In genomic region chr2:136068828-136069227, GRCh38 we compare ENCODE assay signal across 14 cellular contexts. TPM values are rescaled to one million over a fixed set of nuclear protein-coding genes. Genes with fewer than 3 reads are reported as not detected.
DNase-seq lines count a peak whose midpoint lies in the region; ATAC-seq and TF ChIP-seq lines count a peak whose summit lies in the region.
"Had no signal": no experiment of that assay in that cellular context is flagged by ENCODE, and none has a peak within 500 bp of the region (broad histone marks: within the 10 kb centered on the region; RNA-seq: fewer than 3 reads in every experiment).

No MANE protein-coding gene starts in this region.

- no peaks in the 10 kb centered on the region for H3K36me3 Mint-ChIP-seq in stimulated activated naive CD8-positive, alpha-beta T cell treated with anti-CD3 and anti-CD28 coated beads, Interleukin-15, Interleukin-2, amounts not matched to agents 100 ng/mL and 50 ng/mL, for 24 hours (ENCODE audit: low read depth)
- peaks cover 23% of the 10 kb centered on the region for H3K36me3 Mint-ChIP-seq in T-helper 1 cell treated with Interleukin-12 subunit alpha and Interleukin-12 subunit beta and Interleukin-4 antibody, amounts not matched to agents 30 μg/mL and 1 μg/mL, for 36 hours (ENCODE audit: low read depth)
- peaks cover 4% of the 10 kb centered on the region for H3K36me3 Mint-ChIP-seq in brain

- no peak overlapping the region for H3K27ac ChIP-seq in WERI-Rb-1
- H3K27ac ChIP-seq: brain microvascular endothelial cell, coronary artery, heart right ventricle, right lobe of liver, tibial nerve had no signal

- no peaks in the 10 kb centered on the region for H3K9me3 ChIP-seq in WERI-Rb-1 (ENCODE audit: severe bottlenecking)
- H3K9me3 ChIP-seq: right lobe of liver, tibial nerve had no signal

- no peaks in the 10 kb centered on the region for H3K27me3 ChIP-seq in WERI-Rb-1 (ENCODE audit: insufficient read depth, low read depth, severe bottlenecking)
- H3K27me3 ChIP-seq: brain microvascular endothelial cell, heart right ventricle, right lobe of liver, tibial nerve had no signal

- no peaks in the 10 kb centered on the region for H3K36me3 ChIP-seq in WERI-Rb-1
- H3K36me3 ChIP-seq: brain microvascular endothelial cell, heart right ventricle, right lobe of liver, tibial nerve had no signal

- no peaks in the 10 kb centered on the region for H3K27me3 Mint-ChIP-seq in stimulated activated naive CD8-positive, alpha-beta T cell treated with anti-CD3 and anti-CD28 coated beads, Interleukin-15, Interleukin-2, amounts not matched to agents 100 ng/mL and 50 ng/mL, for 24 hours
- H3K27me3 Mint-ChIP-seq in T-helper 1 cell treated with Interleukin-12 subunit alpha and Interleukin-12 subunit beta and Interleukin-4 antibody, amounts not matched to agents 30 μg/mL and 1 μg/mL, for 36 hours (ENCODE audit: low read depth) = no peaks in the 10 kb centered on the region
- H3K27me3 Mint-ChIP-seq in brain = peaks cover 3% of the 10 kb centered on the region
- H3K27me3 Mint-ChIP-seq: stimulated activated memory B cell treated with anti-CD40 and anti-IgM and Interleukin-4, amounts not matched to agents 10 μg/mL and 1 μg/mL and 100 μg/mL, for 72 hours had no signal

- peak overlapping the region; percentile 10 for H3K27ac Mint-ChIP-seq in stimulated activated naive CD8-positive, alpha-beta T cell treated with anti-CD3 and anti-CD28 coated beads, Interleukin-15, Interleukin-2, amounts not matched to agents 100 ng/mL and 50 ng/mL, for 24 hours
- peak overlapping the region; percentile 87 for H3K27ac Mint-ChIP-seq in T-helper 1 cell treated with Interleukin-12 subunit alpha and Interleukin-12 subunit beta and Interleukin-4 antibody, amounts not matched to agents 30 μg/mL and 1 μg/mL, for 36 hours
- H3K27ac Mint-ChIP-seq in brain = peak overlapping the region; percentile 1 to 94 (median 72)
- H3K27ac Mint-ChIP-seq: stimulated activated memory B cell treated with anti-CD40 and anti-IgM and Interleukin-4, amounts not matched to agents 10 μg/mL and 1 μg/mL and 100 μg/mL, for 72 hours had no signal

- H3K9me3 Mint-ChIP-seq in stimulated activated naive CD8-positive, alpha-beta T cell treated with anti-CD3 and anti-CD28 coated beads, Interleukin-15, Interleukin-2, amounts not matched to agents 100 ng/mL and 50 ng/mL, for 24 hours = peaks cover 11% of the 10 kb centered on the region
- peaks cover 30% of the 10 kb centered on the region for H3K9me3 Mint-ChIP-seq in T-helper 1 cell treated with Interleukin-12 subunit alpha and Interleukin-12 subunit beta and Interleukin-4 antibody, amounts not matched to agents 30 μg/mL and 1 μg/mL, for 36 hours
- H3K9me3 Mint-ChIP-seq in brain = peaks cover 15 to 22% (median 17%) of the 10 kb centered on the region in 5 experiments

- no peak for DNase-seq in stimulated activated naive CD8-positive, alpha-beta T cell treated with anti-CD3 and anti-CD28 coated beads, Interleukin-15, Interleukin-2, amounts not matched to agents 100 U/mL and 50 U/mL, for 24 hours
- DNase-seq in WERI-Rb-1 = no peak
- no peak for DNase-seq in AML-193 (lab: John Stamatoyannopoulos, UW)
- no peak for DNase-seq in NCI-H748 treated with DMSO at 0.1 percent for 48 hours (lab: John Stamatoyannopoulos, UW)
- DNase-seq: brain microvascular endothelial cell, heart right ventricle, NCI-H187 treated with DMSO at 0.1 percent for 48 hours, right lobe of liver had no signal

- TF ChIP-seq CTCF in brain (conservative IDR thresholded peaks at IDR 0.05) = no peak
- no peak for TF ChIP-seq CTCF in WERI-Rb-1 (IDR thresholded peaks at IDR 0.05; ENCODE audit: low read depth, low read length)

- ATAC-seq in stimulated activated naive CD8-positive, alpha-beta T cell treated with anti-CD3 and anti-CD28 coated beads, Interleukin-15, Interleukin-2, amounts not matched to agents 100 U/mL and 50 U/mL, for 24 hours = no peak
- ATAC-seq: heart right ventricle; right lobe of liver; stimulated activated memory B cell treated with anti-CD40 and anti-IgM and Interleukin-4, amounts not matched to agents 10 μg/mL and 1 μg/mL and 100 μg/mL, for 72 hours had no signal

- H3K4me3 ChIP-seq in WERI-Rb-1 (ENCODE audit: low read depth, low read length) = no peak overlapping the region
- H3K4me3 ChIP-seq: coronary artery, heart right ventricle, right lobe of liver, tibial nerve had no signal

- peak overlapping the region; percentile 14 for H3K4me3 Mint-ChIP-seq in stimulated activated naive CD8-positive, alpha-beta T cell treated with anti-CD3 and anti-CD28 coated beads, Interleukin-15, Interleukin-2, amounts not matched to agents 100 ng/mL and 50 ng/mL, for 24 hours
- peak overlapping the region; percentile 65 for H3K4me3 Mint-ChIP-seq in T-helper 1 cell treated with Interleukin-12 subunit alpha and Interleukin-12 subunit beta and Interleukin-4 antibody, amounts not matched to agents 30 μg/mL and 1 μg/mL, for 36 hours
- peak overlapping the region in 3 of 5 experiments; percentile 5 to 33 (median 10) for H3K4me3 Mint-ChIP-seq in brain
- H3K4me3 Mint-ChIP-seq: stimulated activated memory B cell treated with anti-CD40 and anti-IgM and Interleukin-4, amounts not matched to agents 10 μg/mL and 1 μg/mL and 100 μg/mL, for 72 hours had no signal

- peaks cover 36% of the 10 kb centered on the region for H3K4me1 Mint-ChIP-seq in stimulated activated naive CD8-positive, alpha-beta T cell treated with anti-CD3 and anti-CD28 coated beads, Interleukin-15, Interleukin-2, amounts not matched to agents 100 ng/mL and 50 ng/mL, for 24 hours (ENCODE audit: low read depth)
- H3K4me1 Mint-ChIP-seq in T-helper 1 cell treated with Interleukin-12 subunit alpha and Interleukin-12 subunit beta and Interleukin-4 antibody, amounts not matched to agents 30 μg/mL and 1 μg/mL, for 36 hours (ENCODE audit: low read depth) = peaks cover 55% of the 10 kb centered on the region
- H3K4me1 Mint-ChIP-seq in brain = peaks cover 59% of the 10 kb centered on the region

RNA-seq across cellular contexts. Expression of gene CXCR4, which starts 49.1 kb away (rescaled TPM):
- polyA plus RNA-seq in brain (ENCODE audit: insufficient read depth, low read depth, low replicate concordance) = 89.1 TPM

Comparison
In these comparisons a context has a peak if more than half of its experiments do, and no peak if none do; other contexts are left out.
1. H3K27ac Mint-ChIP-seq: peak in every context shown above with its lines; median percentile 87 in T-helper 1 cell treated with Interleukin-12 subunit alpha and Interleukin-12 subunit beta and Interleukin-4 antibody, amounts not matched to agents 30 μg/mL and 1 μg/mL, for 36 hours; 72 in brain; 10 in stimulated activated naive CD8-positive, alpha-beta T cell treated with anti-CD3 and anti-CD28 coated beads, Interleukin-15, Interleukin-2, amounts not matched to agents 100 ng/mL and 50 ng/mL, for 24 hours.
2. H3K4me3 Mint-ChIP-seq: peak in every context shown above with its lines; median percentile 65 in T-helper 1 cell treated with Interleukin-12 subunit alpha and Interleukin-12 subunit beta and Interleukin-4 antibody, amounts not matched to agents 30 μg/mL and 1 μg/mL, for 36 hours; 14 in stimulated activated naive CD8-positive, alpha-beta T cell treated with anti-CD3 and anti-CD28 coated beads, Interleukin-15, Interleukin-2, amounts not matched to agents 100 ng/mL and 50 ng/mL, for 24 hours; 10 in brain.